Comparison of ENCODE assay signal across 8 cellular contexts in genomic region chr10:133379152-133379800, GRCh38. TPM values are rescaled to one million over a fixed set of nuclear protein-coding genes. Genes with fewer than 3 reads are reported as not detected.
DNase-seq lines count a peak whose midpoint lies in the region; ATAC-seq and TF ChIP-seq lines count a peak whose summit lies in the region.

Gene PAOX (plus strand): TSS chr10:133379262. CDS start chr10:133379317, 55 bp downstream.

- POLR2A ChIA-PET in Caco-2 (lab: Charles Lee) = interaction anchor here (0.5 to 1.4 kb wide), 4 partner anchors 15 to 55 kb away, joined by 3 to 9 read pairs (median 6); partner anchors contain the start of genes FUOM and MTG1

- H3K4me1 ChIP-seq in Caco-2 (peaks cover 9% of the 10 kb centered on the region), left lung (peaks cover 4 to 30% of the 10 kb centered on the region in 2 donors)

- peak within 1 kb of the TSS; percentile 97 for H3K4me3 ChIP-seq in Caco-2 (ENCODE audit: low read depth, low read length)
- peak within 1 kb of the TSS; percentile 61 to 81 for H3K4me3 ChIP-seq in left lung

- TF ChIP-seq CTCF in Caco-2 (IDR thresholded peaks at IDR 0.05; ENCODE audit: insufficient read depth in 1 of 2, low read depth in 1 of 2, low read length in 1 of 2, severe bottlenecking in 1 of 2, unreplicated experiment in 1 of 2) (no peak), left lung (IDR thresholded peaks at IDR 0.05) (no peak)

- peak within 1 kb of the TSS; percentile 45 for H3K27ac Mint-ChIP-seq in Caco-2 (ENCODE audit: unreplicated experiment)
- H3K27ac Mint-ChIP-seq in dendritic cell treated with granulocyte-macrophage colony-stimulating factor and Interleukin-4, amounts not matched to agents 40 ng/mL and 50 ng/mL, for 4 days = peak within 1 kb of the TSS; percentile 93

- CTCF ChIA-PET in Caco-2 (lab: Charles Lee) = no interaction called here

- H3K9me3 ChIP-seq in Caco-2 (no peaks in the 10 kb centered on the region), left lung (no peaks in the 10 kb centered on the region)

- H3K36me3 Mint-ChIP-seq in Caco-2 (ENCODE audit: insufficient read depth, unreplicated experiment) = no peaks in the 10 kb centered on the region
- peaks cover 43% of the 10 kb centered on the region for H3K36me3 Mint-ChIP-seq in dendritic cell treated with granulocyte-macrophage colony-stimulating factor and Interleukin-4, amounts not matched to agents 40 ng/mL and 50 ng/mL, for 4 days (ENCODE audit: low read depth)

- BruUV-seq in Caco-2 (replicated peaks; lab: Mats Ljungman, UMichigan) = no TSS peak

- no peaks in the 10 kb centered on the region for H3K4me1 Mint-ChIP-seq in Caco-2 (ENCODE audit: low read depth, unreplicated experiment)
- H3K4me1 Mint-ChIP-seq in dendritic cell treated with granulocyte-macrophage colony-stimulating factor and Interleukin-4, amounts not matched to agents 40 ng/mL and 50 ng/mL, for 4 days (ENCODE audit: low read depth) = peaks cover 58% of the 10 kb centered on the region

- peak within 1 kb of the TSS; percentile 42 to 76 for H3K27ac ChIP-seq in left lung

- H3K36me3 ChIP-seq in Caco-2 (ENCODE audit: control insufficient read depth, insufficient read depth, low read length) = no peaks in the 10 kb centered on the region
- H3K36me3 ChIP-seq in left lung = no peaks in the 10 kb centered on the region

- ATAC-seq in GM19455 (IDR thresholded peaks at IDR 0.05; ENCODE audit: unreplicated experiment) = peak; percentile 53
- peak; percentile 43 for ATAC-seq in HG03571 (IDR thresholded peaks at IDR 0.05; ENCODE audit: unreplicated experiment)
- peak; percentile 70 for ATAC-seq in left lung

- no peaks in the 10 kb centered on the region for H3K9me3 Mint-ChIP-seq in Caco-2 (ENCODE audit: unreplicated experiment)
- no peaks in the 10 kb centered on the region for H3K9me3 Mint-ChIP-seq in dendritic cell treated with granulocyte-macrophage colony-stimulating factor and Interleukin-4, amounts not matched to agents 40 ng/mL and 50 ng/mL, for 4 days

- H3K27me3 ChIP-seq in Caco-2 (replicated peaks; ENCODE audit: control insufficient read depth, insufficient read depth, low read length) (no peaks in the 10 kb centered on the region), left lung (peaks cover 0 to 29% of the 10 kb centered on the region in 2 donors)

- H3K4me3 Mint-ChIP-seq in Caco-2 (ENCODE audit: unreplicated experiment) = peak within 1 kb of the TSS; percentile 81
- peak within 1 kb of the TSS; percentile 80 for H3K4me3 Mint-ChIP-seq in dendritic cell treated with granulocyte-macrophage colony-stimulating factor and Interleukin-4, amounts not matched to agents 40 ng/mL and 50 ng/mL, for 4 days

- peak; percentile 81 to 83 for DNase-seq in Caco-2
- peak; percentile 35 for DNase-seq in activated CD4-positive, alpha-beta T cell treated with anti-CD3 and anti-CD28 coated beads for 1 hour
- peak; percentile 82 to 92 for DNase-seq in left lung
- peak; percentile 42 for DNase-seq in stimulated activated CD8-positive, alpha-beta memory T cell treated with anti-CD3 and anti-CD28 coated beads, Interleukin-12 subunit alpha, Interleukin-12 subunit beta, amount 100 ng/mL, for 4 hours (ENCODE audit: low read depth)
- no peak for DNase-seq in KG1 (lab: John Stamatoyannopoulos, UW)

- intact Hi-C loops in Caco-2 (cut with micrococcal nuclease; ENCODE audit: unreplicated experiment) = loop anchor here (5.0 kb wide), 1 partner anchor 72 kb away; the partner anchor contains the start of genes TUBGCP2 and ZNF511
- intact Hi-C loops in dendritic cell treated with granulocyte-macrophage colony-stimulating factor and Interleukin-4, amounts not matched to agents 40 ng/mL and 50 ng/mL, for 4 days (cut with micrococcal nuclease) = loop anchor here (2.0 kb wide), 1 partner anchor 20 kb away; the partner anchor contains the start of gene FUOM
- intact Hi-C loops in left lung (cut with DNase I) = no loop called here

- no peaks in the 10 kb centered on the region for H3K27me3 Mint-ChIP-seq in Caco-2 (ENCODE audit: insufficient read depth, unreplicated experiment)
- H3K27me3 Mint-ChIP-seq in dendritic cell treated with granulocyte-macrophage colony-stimulating factor and Interleukin-4, amounts not matched to agents 40 ng/mL and 50 ng/mL, for 4 days = peaks cover 4% of the 10 kb centered on the region

RNA-seq across cellular contexts. Expression of gene PAOX, which starts in this region (rescaled TPM):
- total RNA-seq in Caco-2 (2022) (6.7 and 7.3 TPM in 2 replicates), left lung (1 to 10 TPM; 5.7 to 7.1 TPM)

Comparison
In these comparisons a context has a peak if more than half of its experiments do, and no peak if none do; other contexts are left out.
1. intact Hi-C loops: an anchor here in Caco-2 (5.0 kb wide) and dendritic cell treated with granulocyte-macrophage colony-stimulating factor and Interleukin-4, amounts not matched to agents 40 ng/mL and 50 ng/mL, for 4 days (2.0 kb wide); none called in left lung.